In genomic region chr1:230825061-230825803, GRCh38 we compare ENCODE assay signal across 9 cellular contexts. TPM values are rescaled to one million over a fixed set of nuclear protein-coding genes. Genes with fewer than 3 reads are reported as not detected.
DNase-seq lines count a peak whose midpoint lies in the region; ATAC-seq and TF ChIP-seq lines count a peak whose summit lies in the region.
"Had no signal": no experiment of that assay in that cellular context is flagged by ENCODE, and none has a peak within 500 bp of the region (broad histone marks: within the 10 kb centered on the region; RNA-seq: fewer than 3 reads in every experiment).

No MANE protein-coding gene starts in this region.

- H3K27ac ChIP-seq in 22Rv1 (peak overlapping the region; percentile 59), brain microvascular endothelial cell (peak overlapping the region; percentile 26)

- no peaks in the 10 kb centered on the region for H3K36me3 ChIP-seq in brain microvascular endothelial cell (replicated peaks)

- DNase-seq in Kasumi-1 (lab: John Stamatoyannopoulos, UW) (peak; percentile 27 to 34), brain microvascular endothelial cell (peak; percentile 57), left kidney (ENCODE audit: low read depth, low spot score) (peak; percentile 30), natural killer cell (no peak), T-helper 17 cell (no peak), KG1 (lab: John Stamatoyannopoulos, UW) (no peak)
- DNase-seq in activated T-cell treated with anti-CD3 and anti-CD28 coated beads, Interleukin-2, amount 50 U/mL, for 24 hours = no peak
- DNase-seq: GDM1 had no signal

- intact Hi-C loops in natural killer cell (cut with micrococcal nuclease) = no loop called here

- peaks cover 8 to 21% of the 10 kb centered on the region in 2 donors for H3K27me3 Mint-ChIP-seq in natural killer cell (ENCODE audit: low read depth in 2 of 2)
- peaks cover 8% of the 10 kb centered on the region for H3K27me3 Mint-ChIP-seq in activated T-cell treated with anti-CD3 and anti-CD28 coated beads, Interleukin-2, amount 50 U/mL, for 24 hours
- peaks cover 37% of the 10 kb centered on the region for H3K27me3 Mint-ChIP-seq in T-helper 17 cell

- no peaks in the 10 kb centered on the region for H3K9me3 ChIP-seq in T-helper 17 cell (ENCODE audit: control insufficient read depth, low read length, poor library complexity, severe bottlenecking)

- no peaks in the 10 kb centered on the region for H3K9me3 Mint-ChIP-seq in natural killer cell
- H3K9me3 Mint-ChIP-seq in activated T-cell treated with anti-CD3 and anti-CD28 coated beads, Interleukin-2, amount 50 U/mL, for 24 hours = no peaks in the 10 kb centered on the region

- no peaks in the 10 kb centered on the region for H3K27me3 ChIP-seq in brain microvascular endothelial cell (replicated peaks)

- TF ChIP-seq CTCF in 22Rv1 (IDR thresholded peaks at IDR 0.05) (no peak), brain microvascular endothelial cell (IDR thresholded peaks at IDR 0.05; ENCODE audit: low read depth, low read length, missing control alignments) (no peak), natural killer cell (IDR thresholded peaks at IDR 0.05) (no peak)

- H3K27ac Mint-ChIP-seq in natural killer cell = no peak overlapping the region
- no peak overlapping the region for H3K27ac Mint-ChIP-seq in activated T-cell treated with anti-CD3 and anti-CD28 coated beads, Interleukin-2, amount 50 U/mL, for 24 hours
- no peak overlapping the region for H3K27ac Mint-ChIP-seq in T-helper 17 cell

- no peaks in the 10 kb centered on the region for H3K36me3 Mint-ChIP-seq in natural killer cell
- no peaks in the 10 kb centered on the region for H3K36me3 Mint-ChIP-seq in activated T-cell treated with anti-CD3 and anti-CD28 coated beads, Interleukin-2, amount 50 U/mL, for 24 hours (ENCODE audit: low read depth)
- peaks cover 4% of the 10 kb centered on the region for H3K36me3 Mint-ChIP-seq in T-helper 17 cell (ENCODE audit: low read depth)

- ATAC-seq in natural killer cell = no peak
- ATAC-seq in T-helper 17 cell = no peak

- in situ Hi-C loops in brain microvascular endothelial cell (cut with HindIII; ENCODE audit: low pct_ligation_motif_present, low sequenced_read_pairs) = no loop called here

- no peak overlapping the region for H3K4me3 ChIP-seq in brain microvascular endothelial cell (ENCODE audit: low read depth, low read length)

- H3K4me3 Mint-ChIP-seq in natural killer cell (no peak overlapping the region), T-helper 17 cell (no peak overlapping the region)
- no peak overlapping the region for H3K4me3 Mint-ChIP-seq in activated T-cell treated with anti-CD3 and anti-CD28 coated beads, Interleukin-2, amount 50 U/mL, for 24 hours

- H3K4me1 Mint-ChIP-seq in natural killer cell = no peaks in the 10 kb centered on the region
- H3K4me1 Mint-ChIP-seq in activated T-cell treated with anti-CD3 and anti-CD28 coated beads, Interleukin-2, amount 50 U/mL, for 24 hours (ENCODE audit: low read depth) = no peaks in the 10 kb centered on the region
- H3K4me1 Mint-ChIP-seq in T-helper 17 cell = peaks cover 4% of the 10 kb centered on the region

RNA-seq across cellular contexts. Expression of gene C1orf198, which starts 43.1 kb away (rescaled TPM):
- total RNA-seq in natural killer cell (1 to 10 TPM; 2.4 to 3.2 (median 3.1) TPM), T-helper 17 cell (10 to 100 TPM in 1 of 2 donors, 1 to 10 TPM in 1; 3.7 to 20.6 TPM)

Comparison
In these comparisons a context has a peak if more than half of its experiments do, and no peak if none do; other contexts are left out.
1. DNase-seq: peak in Kasumi-1 (2 of 2), brain microvascular endothelial cell (single experiment) and left kidney (single experiment); none in natural killer cell (single experiment), activated T-cell treated with anti-CD3 and anti-CD28 coated beads, Interleukin-2, amount 50 U/mL, for 24 hours (single experiment), T-helper 17 cell (0 of 3) and KG1 (single experiment).